In genomic region chr7:2088801-2089200, GRCh38 we compare ENCODE assay signal across 1 cellular context.
TF ChIP-seq lines count a peak whose summit lies in the region.

No MANE protein-coding gene starts in this region.

TF ChIP-seq in HepG2, 621 proteins besides CTCF, POLR2A, EP300 and RAD21 (continued from another document):
- no peak for TF ChIP-seq USF2 (IDR thresholded peaks at IDR 0.05; ENCODE audit: low read depth, low read length)
- no peak for TF ChIP-seq USF2 (CRISPR knock-in tag; IDR thresholded peaks at IDR 0.05; ENCODE audit: borderline replicate concordance)
- no peak for TF ChIP-seq GMEB2 (CRISPR knock-in tag; IDR thresholded peaks at IDR 0.05; ENCODE audit: low read depth)
